2 cellular contexts compared by ENCODE assay signal in the genomic region with DNA sequence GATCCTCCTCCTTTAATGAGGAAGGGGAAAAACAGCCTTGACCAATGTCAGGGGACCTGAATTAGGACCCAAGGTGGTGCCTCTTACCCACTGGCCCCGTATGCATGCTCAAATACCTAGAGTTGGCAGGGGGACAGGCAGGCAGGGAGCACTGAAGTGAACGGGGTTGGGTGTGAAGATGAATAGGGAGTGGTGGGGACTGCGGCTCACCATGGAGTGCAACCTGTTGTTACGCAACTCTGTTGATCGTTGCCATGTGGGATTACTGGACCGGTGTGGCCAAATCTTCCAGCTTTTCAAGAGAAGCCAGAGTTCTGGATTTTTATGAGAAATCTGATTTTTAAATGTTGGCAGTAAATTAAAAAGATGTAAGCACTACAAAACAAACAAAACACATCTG.
A peak's percentile ranks its signal among the peaks of the same experiment; 100 is the strongest.
TF ChIP-seq lines count a peak whose summit lies in the region.

No MANE protein-coding gene starts in this region.

TF ChIP-seq in IMR-90, 13 proteins besides CTCF, POLR2A, EP300 and RAD21:
- TF ChIP-seq CEBPB (IDR thresholded peaks at IDR 0.05; ENCODE audit: low read depth, low read length) (peak; percentile 59), SMC3 (IDR thresholded peaks at IDR 0.05; ENCODE audit: low read depth, low read length) (no peak)

TF ChIP-seq in H1, 55 proteins besides CTCF, POLR2A, EP300 and RAD21:
- peak; percentile 49; the same call in 1 of the 2 replicates for TF ChIP-seq CEBPB (IDR thresholded peaks at IDR 0.05; ENCODE audit: low read depth, low read length)
- TF ChIP-seq BACH1 (IDR thresholded peaks at IDR 0.05; ENCODE audit: low read length), result no peak
TF ChIP-seq in H1: peak in this region for 1.
